Comparison of ENCODE assay signal across 1 cellular context in the genomic region with DNA sequence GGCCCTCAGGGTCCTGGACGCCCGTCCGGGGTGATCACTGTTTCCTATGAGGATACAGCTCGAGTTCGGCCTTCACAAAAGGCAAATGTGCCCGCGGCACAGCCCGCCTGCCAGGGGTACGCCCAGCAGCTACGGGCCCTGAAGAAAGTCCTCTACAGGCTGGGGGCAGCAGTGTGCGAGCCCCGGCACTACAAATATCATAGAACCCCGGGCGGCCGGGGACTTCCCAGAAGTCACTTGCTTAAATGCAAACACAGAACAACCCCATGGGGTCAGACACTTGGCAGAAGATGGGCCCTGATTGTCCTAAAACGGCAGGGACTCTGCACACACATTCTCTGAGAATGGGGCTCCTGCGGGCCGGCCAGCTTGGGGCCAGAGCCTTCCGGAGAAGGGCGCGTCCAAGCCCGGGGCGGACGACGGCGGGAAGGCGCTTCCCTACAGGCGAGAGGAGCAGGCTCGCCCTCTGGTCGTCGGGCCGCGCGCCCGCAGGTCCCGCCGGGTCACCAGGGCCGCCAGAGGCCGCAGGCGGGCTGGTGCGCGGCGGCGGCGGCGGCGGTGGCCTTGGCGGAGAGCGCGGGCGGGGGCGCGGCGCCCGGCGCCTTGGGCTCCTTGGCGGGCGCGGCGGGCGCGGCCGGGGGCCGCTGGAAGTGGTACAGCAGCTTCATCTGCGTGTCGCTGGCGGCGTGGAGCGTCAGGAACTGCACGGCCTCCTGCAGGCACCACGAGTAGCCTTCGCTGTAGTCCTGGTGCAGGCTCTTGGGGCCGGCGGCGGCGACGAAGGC.
TF ChIP-seq lines count a peak whose summit lies in the region.

No MANE protein-coding gene starts in this region.

TF ChIP-seq in HepG2, 621 proteins besides CTCF, POLR2A, EP300 and RAD21 (continued from another document):
- TF ChIP-seq, protein P1, sequence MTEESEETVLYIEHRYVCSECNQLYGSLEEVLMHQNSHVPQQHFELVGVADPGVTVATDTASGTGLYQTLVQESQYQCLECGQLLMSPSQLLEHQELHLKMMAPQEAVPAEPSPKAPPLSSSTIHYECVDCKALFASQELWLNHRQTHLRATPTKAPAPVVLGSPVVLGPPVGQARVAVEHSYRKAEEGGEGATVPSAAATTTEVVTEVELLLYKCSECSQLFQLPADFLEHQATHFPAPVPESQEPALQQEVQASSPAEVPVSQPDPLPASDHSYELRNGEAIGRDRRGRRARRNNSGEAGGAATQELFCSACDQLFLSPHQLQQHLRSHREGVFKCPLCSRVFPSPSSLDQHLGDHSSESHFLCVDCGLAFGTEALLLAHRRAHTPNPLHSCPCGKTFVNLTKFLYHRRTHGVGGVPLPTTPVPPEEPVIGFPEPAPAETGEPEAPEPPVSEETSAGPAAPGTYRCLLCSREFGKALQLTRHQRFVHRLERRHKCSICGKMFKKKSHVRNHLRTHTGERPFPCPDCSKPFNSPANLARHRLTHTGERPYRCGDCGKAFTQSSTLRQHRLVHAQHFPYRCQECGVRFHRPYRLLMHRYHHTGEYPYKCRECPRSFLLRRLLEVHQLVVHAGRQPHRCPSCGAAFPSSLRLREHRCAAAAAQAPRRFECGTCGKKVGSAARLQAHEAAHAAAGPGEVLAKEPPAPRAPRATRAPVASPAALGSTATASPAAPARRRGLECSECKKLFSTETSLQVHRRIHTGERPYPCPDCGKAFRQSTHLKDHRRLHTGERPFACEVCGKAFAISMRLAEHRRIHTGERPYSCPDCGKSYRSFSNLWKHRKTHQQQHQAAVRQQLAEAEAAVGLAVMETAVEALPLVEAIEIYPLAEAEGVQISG (CRISPR knock-in tag; IDR thresholded peaks at IDR 0.05), result peak; percentile 11; the same call in 1 of the 2 replicates
- TF ChIP-seq MTF2 (CRISPR knock-in tag; IDR thresholded peaks at IDR 0.05; ENCODE audit: borderline replicate concordance), result peak; percentile 85; the same call in 1 of the 2 replicates
- TF ChIP-seq, protein P2, sequence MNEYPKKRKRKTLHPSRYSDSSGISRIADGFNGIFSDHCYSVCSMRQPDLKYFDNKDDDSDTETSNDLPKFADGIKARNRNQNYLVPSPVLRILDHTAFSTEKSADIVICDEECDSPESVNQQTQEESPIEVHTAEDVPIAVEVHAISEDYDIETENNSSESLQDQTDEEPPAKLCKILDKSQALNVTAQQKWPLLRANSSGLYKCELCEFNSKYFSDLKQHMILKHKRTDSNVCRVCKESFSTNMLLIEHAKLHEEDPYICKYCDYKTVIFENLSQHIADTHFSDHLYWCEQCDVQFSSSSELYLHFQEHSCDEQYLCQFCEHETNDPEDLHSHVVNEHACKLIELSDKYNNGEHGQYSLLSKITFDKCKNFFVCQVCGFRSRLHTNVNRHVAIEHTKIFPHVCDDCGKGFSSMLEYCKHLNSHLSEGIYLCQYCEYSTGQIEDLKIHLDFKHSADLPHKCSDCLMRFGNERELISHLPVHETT (CRISPR knock-in tag; conservative IDR thresholded peaks at IDR 0.05), result no peak
- no peak for TF ChIP-seq ELF3 (CRISPR knock-in tag; IDR thresholded peaks at IDR 0.05)
- peak; percentile 69 for TF ChIP-seq ZFX (CRISPR knock-in tag; IDR thresholded peaks at IDR 0.05; ENCODE audit: low read depth)
- no peak for TF ChIP-seq REPIN1 (CRISPR knock-in tag; IDR thresholded peaks at IDR 0.05; ENCODE audit: borderline replicate concordance, low read depth)
- TF ChIP-seq ZNF484 (CRISPR knock-in tag; IDR thresholded peaks at IDR 0.05; ENCODE audit: borderline replicate concordance, low read depth), result no peak
- no peak for TF ChIP-seq RARA (CRISPR knock-in tag; IDR thresholded peaks at IDR 0.05)
- TF ChIP-seq SATB2 (CRISPR knock-in tag; IDR thresholded peaks at IDR 0.05), result no peak
- TF ChIP-seq ZBTB20 (CRISPR knock-in tag; IDR thresholded peaks at IDR 0.05; ENCODE audit: borderline replicate concordance, low read depth), result no peak
- no peak for TF ChIP-seq NBN (conservative IDR thresholded peaks at IDR 0.05)
- TF ChIP-seq, protein P3, sequence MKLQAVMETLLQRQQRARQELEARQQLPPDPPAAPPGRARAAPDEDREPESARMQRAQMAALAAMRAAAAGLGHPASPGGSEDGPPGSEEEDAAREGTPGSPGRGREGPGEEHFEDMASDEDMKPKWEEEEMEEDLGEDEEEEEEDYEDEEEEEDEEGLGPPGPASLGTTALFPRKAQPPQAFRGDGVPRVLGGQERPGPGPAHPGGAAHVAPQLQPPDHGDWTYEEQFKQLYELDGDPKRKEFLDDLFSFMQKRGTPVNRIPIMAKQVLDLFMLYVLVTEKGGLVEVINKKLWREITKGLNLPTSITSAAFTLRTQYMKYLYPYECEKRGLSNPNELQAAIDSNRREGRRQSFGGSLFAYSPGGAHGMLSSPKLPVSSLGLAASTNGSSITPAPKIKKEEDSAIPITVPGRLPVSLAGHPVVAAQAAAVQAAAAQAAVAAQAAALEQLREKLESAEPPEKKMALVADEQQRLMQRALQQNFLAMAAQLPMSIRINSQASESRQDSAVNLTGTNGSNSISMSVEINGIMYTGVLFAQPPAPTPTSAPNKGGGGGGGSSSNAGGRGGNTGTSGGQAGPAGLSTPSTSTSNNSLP (IDR thresholded peaks at IDR 0.05; ENCODE audit: low read depth, low read length), result no peak
- TF ChIP-seq BRD4 (CRISPR knock-in tag; IDR thresholded peaks at IDR 0.05), result no peak
- TF ChIP-seq, protein P4, sequence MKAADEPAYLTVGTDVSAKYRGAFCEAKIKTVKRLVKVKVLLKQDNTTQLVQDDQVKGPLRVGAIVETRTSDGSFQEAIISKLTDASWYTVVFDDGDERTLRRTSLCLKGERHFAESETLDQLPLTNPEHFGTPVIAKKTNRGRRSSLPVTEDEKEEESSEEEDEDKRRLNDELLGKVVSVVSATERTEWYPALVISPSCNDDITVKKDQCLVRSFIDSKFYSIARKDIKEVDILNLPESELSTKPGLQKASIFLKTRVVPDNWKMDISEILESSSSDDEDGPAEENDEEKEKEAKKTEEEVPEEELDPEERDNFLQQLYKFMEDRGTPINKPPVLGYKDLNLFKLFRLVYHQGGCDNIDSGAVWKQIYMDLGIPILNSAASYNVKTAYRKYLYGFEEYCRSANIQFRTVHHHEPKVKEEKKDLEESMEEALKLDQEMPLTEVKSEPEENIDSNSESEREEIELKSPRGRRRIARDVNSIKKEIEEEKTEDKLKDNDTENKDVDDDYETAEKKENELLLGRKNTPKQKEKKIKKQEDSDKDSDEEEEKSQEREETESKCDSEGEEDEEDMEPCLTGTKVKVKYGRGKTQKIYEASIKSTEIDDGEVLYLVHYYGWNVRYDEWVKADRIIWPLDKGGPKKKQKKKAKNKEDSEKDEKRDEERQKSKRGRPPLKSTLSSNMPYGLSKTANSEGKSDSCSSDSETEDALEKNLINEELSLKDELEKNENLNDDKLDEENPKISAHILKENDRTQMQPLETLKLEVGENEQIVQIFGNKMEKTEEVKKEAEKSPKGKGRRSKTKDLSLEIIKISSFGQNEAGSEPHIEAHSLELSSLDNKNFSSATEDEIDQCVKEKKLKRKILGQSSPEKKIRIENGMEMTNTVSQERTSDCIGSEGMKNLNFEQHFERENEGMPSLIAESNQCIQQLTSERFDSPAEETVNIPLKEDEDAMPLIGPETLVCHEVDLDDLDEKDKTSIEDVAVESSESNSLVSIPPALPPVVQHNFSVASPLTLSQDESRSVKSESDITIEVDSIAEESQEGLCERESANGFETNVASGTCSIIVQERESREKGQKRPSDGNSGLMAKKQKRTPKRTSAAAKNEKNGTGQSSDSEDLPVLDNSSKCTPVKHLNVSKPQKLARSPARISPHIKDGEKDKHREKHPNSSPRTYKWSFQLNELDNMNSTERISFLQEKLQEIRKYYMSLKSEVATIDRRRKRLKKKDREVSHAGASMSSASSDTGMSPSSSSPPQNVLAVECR (CRISPR knock-in tag; IDR thresholded peaks at IDR 0.05; ENCODE audit: borderline replicate concordance), result no peak
- TF ChIP-seq, protein P5, sequence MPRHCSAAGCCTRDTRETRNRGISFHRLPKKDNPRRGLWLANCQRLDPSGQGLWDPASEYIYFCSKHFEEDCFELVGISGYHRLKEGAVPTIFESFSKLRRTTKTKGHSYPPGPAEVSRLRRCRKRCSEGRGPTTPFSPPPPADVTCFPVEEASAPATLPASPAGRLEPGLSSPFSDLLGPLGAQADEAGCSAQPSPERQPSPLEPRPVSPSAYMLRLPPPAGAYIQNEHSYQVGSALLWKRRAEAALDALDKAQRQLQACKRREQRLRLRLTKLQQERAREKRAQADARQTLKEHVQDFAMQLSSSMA (CRISPR knock-in tag; IDR thresholded peaks at IDR 0.05), result no peak
- TF ChIP-seq, protein P6, sequence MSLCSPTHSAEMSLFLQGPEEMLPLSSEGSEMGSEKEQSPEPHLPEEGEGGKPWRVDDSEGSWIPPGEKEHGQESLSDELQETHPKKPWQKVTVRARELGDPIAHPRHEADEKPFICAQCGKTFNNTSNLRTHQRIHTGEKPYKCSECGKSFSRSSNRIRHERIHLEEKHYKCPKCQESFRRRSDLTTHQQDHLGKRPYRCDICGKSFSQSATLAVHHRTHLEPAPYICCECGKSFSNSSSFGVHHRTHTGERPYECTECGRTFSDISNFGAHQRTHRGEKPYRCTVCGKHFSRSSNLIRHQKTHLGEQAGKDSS (CRISPR knock-in tag; IDR thresholded peaks at IDR 0.05; ENCODE audit: borderline replicate concordance, low read depth), result no peak; the same call in 1 of the 2 replicates
- no peak for TF ChIP-seq ZSCAN30 (CRISPR knock-in tag; IDR thresholded peaks at IDR 0.05)
TF ChIP-seq in HepG2: peak in this region for 27.
